27 cellular contexts compared by ENCODE assay signal in the genomic region with DNA sequence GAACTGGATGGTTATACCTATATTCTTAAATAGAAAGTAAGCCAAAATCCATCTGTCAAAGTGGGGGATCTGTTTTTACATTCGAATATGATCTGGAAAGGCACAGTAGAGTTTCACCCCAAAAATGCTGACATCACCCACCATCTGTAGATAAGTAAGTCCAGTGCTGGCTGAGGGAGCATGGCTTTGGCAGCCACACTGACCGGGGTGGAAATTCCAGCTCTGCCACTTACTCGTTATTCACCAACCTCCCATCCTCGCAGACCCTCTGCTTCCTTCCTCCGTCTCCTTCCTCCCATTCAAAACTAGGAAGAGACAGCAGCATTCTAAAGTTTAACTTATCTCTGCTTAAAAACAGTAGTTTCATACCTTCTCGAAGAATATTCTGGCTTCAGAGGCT.
DNase-seq lines count a peak whose midpoint lies in the region; ATAC-seq, FAIRE-seq and TF ChIP-seq lines count a peak whose summit lies in the region.
"Had no signal": no experiment of that assay in that cellular context is flagged by ENCODE, and none has a peak within 500 bp of the region (broad histone marks: within the 10 kb centered on the region; RNA-seq: fewer than 3 reads in every experiment).

No MANE protein-coding gene starts in this region.

- H2BK5ac ChIP-seq in neuronal stem cell (ENCODE audit: low read length): no peak overlapping the region

- H3K4ac ChIP-seq in neuronal stem cell (ENCODE audit: low read length): no peak overlapping the region

- no peak overlapping the region for H2BK120ac ChIP-seq in neuronal stem cell (ENCODE audit: low read depth, low read length)

- H4K20me1 ChIP-seq in astrocyte (ENCODE audit: insufficient read depth, low read length): peaks cover 4% of the 10 kb centered on the region

- H4K91ac ChIP-seq in neuronal stem cell (ENCODE audit: low read depth, low read length, poor library complexity): no peak overlapping the region

- H3K9me3 Mint-ChIP-seq in astrocyte (ENCODE audit: unreplicated experiment): no peaks in the 10 kb centered on the region

- TF ChIP-seq CTCF in astrocyte (IDR thresholded peaks at IDR 0.05; ENCODE audit: insufficient read depth, low read depth, low read length) (no peak), foreskin keratinocyte (conservative IDR thresholded peaks at IDR 0.05) (no peak)

- no peak overlapping the region for H3K18ac ChIP-seq in neuronal stem cell (ENCODE audit: low read length)

- no peak overlapping the region for H2BK12ac ChIP-seq in neuronal stem cell (ENCODE audit: low read length)

- H2AFZ ChIP-seq in astrocyte (ENCODE audit: low read depth, low read length): no peak overlapping the region
- no peak overlapping the region for H2AFZ ChIP-seq in neuronal stem cell (ENCODE audit: low read length)
- H2AFZ ChIP-seq: PC-9 had no signal

- no peak overlapping the region for H2AK5ac ChIP-seq in neuronal stem cell (ENCODE audit: low read depth, low read length)

- H3K4me1 ChIP-seq in astrocyte (ENCODE audit: insufficient read depth, low read length): no peaks in the 10 kb centered on the region
- no peaks in the 10 kb centered on the region for H3K4me1 ChIP-seq in neuronal stem cell (ENCODE audit: control insufficient read depth in 2 of 2, insufficient read depth in 1 of 2, low read depth in 1 of 2, low read length in 2 of 2)
- peaks cover 6% of the 10 kb centered on the region for H3K4me1 ChIP-seq in foreskin keratinocyte
- H3K4me1 ChIP-seq: A549 had no signal

- H3K4me2 ChIP-seq in astrocyte (ENCODE audit: low read length): no peak overlapping the region
- no peak overlapping the region for H3K4me2 ChIP-seq in neuronal stem cell (ENCODE audit: insufficient read depth, low read length, poor library complexity, severe bottlenecking)
- H3K4me2 ChIP-seq: A549, PC-9 had no signal

- no peak overlapping the region for H3K23ac ChIP-seq in neuronal stem cell (ENCODE audit: low read depth, low read length, poor library complexity)

- no peak for FAIRE-seq in astrocyte (lab: Jason Lieb, UNC)
- FAIRE-seq: A549, GM12891, H1 had no signal

- no peak overlapping the region for H3K27ac Mint-ChIP-seq in astrocyte (ENCODE audit: unreplicated experiment)
- H3K27ac Mint-ChIP-seq: CD4-positive, alpha-beta memory T cell had no signal

- TF ChIP-seq POLR2A in erythroblast (IDR thresholded peaks at IDR 0.05; ENCODE audit: low read length): no peak

- no peak overlapping the region for H2BK15ac ChIP-seq in neuronal stem cell (ENCODE audit: low read length)

- H3K27me3 Mint-ChIP-seq in astrocyte (ENCODE audit: low read depth, unreplicated experiment): no peaks in the 10 kb centered on the region
- H3K27me3 Mint-ChIP-seq: CD4-positive, alpha-beta memory T cell had no signal

- H4K8ac ChIP-seq in neuronal stem cell (ENCODE audit: low read depth, low read length): no peak overlapping the region

- H3K4me1 Mint-ChIP-seq in astrocyte (ENCODE audit: low read depth, unreplicated experiment): peaks cover 1% of the 10 kb centered on the region

- H3K27ac ChIP-seq in astrocyte (ENCODE audit: low read depth, low read length) (no peak overlapping the region), neuronal stem cell (replicated peaks; ENCODE audit: low read length) (no peak overlapping the region), foreskin keratinocyte (no peak overlapping the region)
- H3K27ac ChIP-seq: A549, PC-9 had no signal

- DNase-seq in UCSD-AML1 (lab: John Stamatoyannopoulos, UW; ENCODE audit: unreplicated experiment) (peak; percentile 30), astrocyte (ENCODE audit: low read depth) (peak; percentile 21), erythroblast (lab: John Stamatoyannopoulos, UW) (peak; percentile 59 to 69), pulmonary artery endothelial cell (ENCODE audit: low read depth, low spot score) (peak; percentile 48), neuronal stem cell (ENCODE audit: low spot score) (no peak), foreskin keratinocyte (no peak)
- DNase-seq: C1 segment of cervical spinal cord; CD4-positive, alpha-beta memory T cell; COR-L47; DMS53; GF-D8; HCEC 1CT; KG1; MG63; NCI-H1105 treated with DMSO at 0.1 percent for 48 hours; NCI-H146; NCI-H1930; NCI-H2107; NCI-H524 treated with DMSO at 0.1 percent for 48 hours; NCI-H774; NK-92 treated with Interleukin-12 subunit alpha and Interleukin-12 subunit beta, amount 100 ng/mL, for 24 hours; Right ventricle myocardium superior had no signal

- H3K79me1 ChIP-seq in neuronal stem cell (ENCODE audit: low read depth, low read length): no peaks in the 10 kb centered on the region

- no peaks in the 10 kb centered on the region for H3K36me3 ChIP-seq in astrocyte (ENCODE audit: insufficient read depth, low read length)
- H3K36me3 ChIP-seq in neuronal stem cell (replicated peaks in 1 of 2; ENCODE audit: control insufficient read depth in 2 of 2, insufficient read depth in 2 of 2, low read length in 2 of 2): peaks cover 1 to 23% of the 10 kb centered on the region in 2 donors

- no peak overlapping the region for H3K9ac ChIP-seq in astrocyte (ENCODE audit: low read length)
- no peak overlapping the region for H3K9ac ChIP-seq in neuronal stem cell (ENCODE audit: low read depth, low read length, poor library complexity)

- no peak overlapping the region for H3K4me3 Mint-ChIP-seq in astrocyte (ENCODE audit: unreplicated experiment)
- H3K4me3 Mint-ChIP-seq: CD4-positive, alpha-beta memory T cell had no signal

- H3K4me3 ChIP-seq in astrocyte (ENCODE audit: insufficient read depth, low read depth, low read length) (no peak overlapping the region), neuronal stem cell (ENCODE audit: low read length in 2 of 2) (no peak overlapping the region)
- H3K4me3 ChIP-seq: A549, MG63, PC-9 had no signal

- H3K36me3 Mint-ChIP-seq in astrocyte (ENCODE audit: low read depth, unreplicated experiment): peaks cover 9% of the 10 kb centered on the region

- ATAC-seq in GM18870 (IDR thresholded peaks at IDR 0.05; ENCODE audit: unreplicated experiment): no peak
- ATAC-seq in foreskin keratinocyte: no peak
- ATAC-seq: A549 had no signal

- H3K27me3 ChIP-seq in astrocyte (ENCODE audit: insufficient read depth, low read length) (no peaks in the 10 kb centered on the region), neuronal stem cell (ENCODE audit: control insufficient read depth in 3 of 3, insufficient read depth in 3 of 3, low read depth in 1 of 3, low read length in 3 of 3) (no peaks in the 10 kb centered on the region), foreskin keratinocyte (no peaks in the 10 kb centered on the region)
- H3K27me3 ChIP-seq: MG63 had no signal

- H3K9me3 ChIP-seq in astrocyte (ENCODE audit: insufficient read depth, low read depth, low read length) (no peaks in the 10 kb centered on the region), neuronal stem cell (replicated peaks in 1 of 2; ENCODE audit: control insufficient read depth in 2 of 2, insufficient read depth in 1 of 2, low read depth in 1 of 2, low read length in 2 of 2) (no peaks in the 10 kb centered on the region)
- H3K9me3 ChIP-seq: A549, MG63 had no signal

- no CpG with 5 or more reads among the region's 6 CpGs for WGBS in neuronal stem cell (ENCODE audit: extremely low coverage in 2 of 2, insufficient read length in 2 of 2, insufficient replicate concordance in 1 of 2), 2 donors

- no peaks in the 10 kb centered on the region for H3K79me2 ChIP-seq in astrocyte (ENCODE audit: insufficient read depth, low read length)

- no peak overlapping the region for H3K14ac ChIP-seq in neuronal stem cell (ENCODE audit: low read length)

Comparison
In these comparisons a context has a peak if more than half of its experiments do, and no peak if none do; other contexts are left out.
1. DNase-seq: peak in UCSD-AML1 (single experiment), astrocyte (single experiment), erythroblast (2 of 2) and pulmonary artery endothelial cell (single experiment); none in neuronal stem cell (single experiment) and foreskin keratinocyte (0 of 2).